In genomic region chr7:55178863-55179773, GRCh38 we compare ENCODE assay signal across 1 cellular context.
TF ChIP-seq lines count a peak whose summit lies in the region.

No MANE protein-coding gene starts in this region.

TF ChIP-seq in HepG2, 621 proteins besides CTCF, POLR2A, EP300 and RAD21 (continued from another document and continues in another):
- TF ChIP-seq ZGPAT (CRISPR knock-in tag; IDR thresholded peaks at IDR 0.05) (peak; percentile 85), SSRP1 (CRISPR knock-in tag; IDR thresholded peaks at IDR 0.05) (peak; percentile 83; the same call in 1 of the 2 replicates), CENPT (CRISPR knock-in tag; IDR thresholded peaks at IDR 0.05; ENCODE audit: low read depth) (no peak), ZSCAN30 (CRISPR knock-in tag; IDR thresholded peaks at IDR 0.05) (peak; percentile 83; the same call in 1 of the 2 replicates), POLR2G (IDR thresholded peaks at IDR 0.05; ENCODE audit: low read depth, low read length) (peak; percentile 94), RERE (CRISPR knock-in tag; IDR thresholded peaks at IDR 0.05; ENCODE audit: low read depth) (peak; percentile 68; the same call in 1 of the 2 replicates), KDM5B (CRISPR knock-in tag; IDR thresholded peaks at IDR 0.05; ENCODE audit: borderline replicate concordance) (peak; percentile 52; the same call in 1 of the 2 replicates), ZNF672 (CRISPR knock-in tag; IDR thresholded peaks at IDR 0.05) (no peak), ZSCAN22 (CRISPR knock-in tag; IDR thresholded peaks at IDR 0.05) (no peak), SNAPC2 (CRISPR knock-in tag; IDR thresholded peaks at IDR 0.05) (no peak; the same call in 1 of the 2 replicates), MAF1 (CRISPR knock-in tag; IDR thresholded peaks at IDR 0.05; ENCODE audit: borderline replicate concordance) (no peak), UBTF (CRISPR knock-in tag; IDR thresholded peaks at IDR 0.05) (peak; percentile 74; the same call in 1 of the 2 replicates), ZMAT5 (CRISPR knock-in tag; IDR thresholded peaks at IDR 0.05; ENCODE audit: borderline replicate concordance, low read depth) (no peak), TBP (CRISPR knock-in tag; IDR thresholded peaks at IDR 0.05) (no peak), ZNF407 (CRISPR knock-in tag; IDR thresholded peaks at IDR 0.05; ENCODE audit: not compliant biosample characterization) (no peak), TFDP1 (CRISPR knock-in tag; IDR thresholded peaks at IDR 0.05; ENCODE audit: borderline replicate concordance) (peak; percentile 38; the same call in 1 of the 2 replicates), CBX5 (CRISPR knock-in tag; IDR thresholded peaks at IDR 0.05; ENCODE audit: borderline replicate concordance) (peak; percentile 76), ZNF10 (CRISPR knock-in tag; IDR thresholded peaks at IDR 0.05; ENCODE audit: borderline replicate concordance, low read depth) (no peak), ZC3H4 (CRISPR knock-in tag; IDR thresholded peaks at IDR 0.05; ENCODE audit: borderline replicate concordance) (peak; percentile 39; the same call in 1 of the 2 replicates), ZBED4 (CRISPR knock-in tag; IDR thresholded peaks at IDR 0.05; ENCODE audit: borderline replicate concordance) (no peak), ZNF619 (CRISPR knock-in tag; IDR thresholded peaks at IDR 0.05) (no peak), NR2F1 (CRISPR knock-in tag; IDR thresholded peaks at IDR 0.05) (peak; percentile 88 to 90), ZBTB3 (CRISPR knock-in tag; IDR thresholded peaks at IDR 0.05; ENCODE audit: borderline replicate concordance, low read depth) (no peak), ZFX (CRISPR knock-in tag; IDR thresholded peaks at IDR 0.05; ENCODE audit: low read depth) (peak; percentile 88), SAFB2 (CRISPR knock-in tag; IDR thresholded peaks at IDR 0.05; ENCODE audit: borderline replicate concordance, low read depth) (0 out of 2 replicates have a peak, but pooled peaks have one; percentile 40), RELA (CRISPR knock-in tag; IDR thresholded peaks at IDR 0.05) (no peak), FOXP4 (CRISPR knock-in tag; IDR thresholded peaks at IDR 0.05) (peak; percentile 94), RARG (CRISPR knock-in tag; IDR thresholded peaks at IDR 0.05; ENCODE audit: low read depth) (no peak)
